9 cellular contexts compared by ENCODE assay signal in the genomic region with DNA sequence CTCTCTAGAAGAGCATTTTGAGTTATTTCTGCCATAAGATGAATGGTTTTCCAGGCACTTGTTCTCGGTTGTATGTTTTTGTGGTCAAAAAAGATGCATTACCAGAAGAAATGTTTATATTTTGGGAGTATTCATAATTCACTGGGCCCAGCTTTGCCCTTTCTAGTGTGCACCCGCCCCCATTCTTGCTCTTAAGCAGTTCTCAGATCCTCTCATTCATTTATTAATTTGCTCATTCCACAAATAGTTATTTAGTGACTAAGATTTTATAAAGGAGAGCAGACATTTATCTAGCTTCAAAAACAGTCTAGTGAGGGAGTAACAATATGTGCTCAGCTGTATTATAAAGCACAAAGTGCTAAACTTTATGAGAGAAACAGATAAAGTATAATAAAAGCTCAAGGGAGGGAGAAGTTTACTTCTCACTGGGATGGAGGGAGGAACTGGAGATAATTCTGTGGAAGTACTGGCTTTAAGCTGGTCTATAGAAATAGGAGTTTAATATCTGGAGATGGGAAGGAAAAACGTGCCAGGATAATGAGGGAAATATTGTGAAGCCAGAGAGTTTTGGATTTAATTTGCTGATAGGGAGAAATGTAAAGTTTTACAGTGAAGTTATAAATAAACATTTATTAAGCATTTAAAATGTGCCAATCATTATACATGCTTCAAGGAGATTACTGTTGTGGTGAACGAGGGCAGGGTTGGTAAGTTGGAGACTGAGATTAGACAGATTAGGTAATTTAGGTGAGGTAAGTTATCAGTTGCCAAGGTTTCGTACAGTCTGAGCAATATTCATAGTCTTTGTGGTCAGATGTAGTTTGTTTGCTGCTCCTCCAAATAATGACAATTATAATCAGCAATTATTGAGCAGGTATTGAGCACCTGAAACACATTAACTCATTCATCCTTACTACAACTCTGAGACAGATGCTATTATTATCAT. TPM values are rescaled to one million over a fixed set of nuclear protein-coding genes. Genes with fewer than 3 reads are reported as not detected.
A peak's percentile ranks its signal among the peaks of the same experiment; 100 is the strongest.
DNase-seq lines count a peak whose midpoint lies in the region; ATAC-seq and TF ChIP-seq lines count a peak whose summit lies in the region.
"Had no signal": no experiment of that assay in that cellular context is flagged by ENCODE, and none has a peak within 500 bp of the region (broad histone marks: within the 10 kb centered on the region; RNA-seq: fewer than 3 reads in every experiment).

No MANE protein-coding gene starts in this region.

- H3K9me2 ChIP-seq in SK-N-SH: no peaks in the 10 kb centered on the region

- H3K4me1 Mint-ChIP-seq in endothelial cell (ENCODE audit: unreplicated experiment): peaks cover 41% of the 10 kb centered on the region

- H3K36me3 Mint-ChIP-seq in endothelial cell (ENCODE audit: low read depth, unreplicated experiment): peaks cover 5% of the 10 kb centered on the region

- 33% methylated on average over 5 of the region's 5 CpGs for WGBS in SK-N-SH (ENCODE audit: low lambda C conversion rate)

- TF ChIP-seq CTCF in SK-N-SH (IDR thresholded peaks at IDR 0.05): no peak
- TF ChIP-seq CTCF in endothelial cell (IDR thresholded peaks at IDR 0.05; ENCODE audit: unreplicated experiment): no peak
- no peak for TF ChIP-seq CTCF in gastrocnemius medialis (IDR thresholded peaks at IDR 0.05 in 4 of 5, conservative IDR thresholded peaks at IDR 0.05 in 1 of 5)

- H3K9me3 ChIP-seq in SK-N-SH (no peaks in the 10 kb centered on the region), gastrocnemius medialis (no peaks in the 10 kb centered on the region)

- DNase-seq in GM03348 (ENCODE audit: low spot score) (peak; percentile 40), SK-N-SH (no peak), endothelial cell (ENCODE audit: low spot score) (no peak), gastrocnemius medialis (no peak), amygdala (lab: John Stamatoyannopoulos, UW) (no peak), NCI-H1092 treated with DMSO at 0.1 percent for 48 hours (lab: John Stamatoyannopoulos, UW) (no peak), hippocampal formation (lab: John Stamatoyannopoulos, UW) (no peak), DMS53 treated with DMSO at 0.1 percent for 48 hours (lab: John Stamatoyannopoulos, UW; ENCODE audit: unreplicated experiment) (no peak)
- DNase-seq: stimulated activated naive CD4-positive, alpha-beta T cell treated with Interleukin-2 at 50 U/mL for 16 hours had no signal

- CTCF ChIA-PET in SK-N-SH (lab: Yijun Ruan, JAX): interaction anchor here (0.6 to 10.2 kb wide), 5 partner anchors 9 to 343 kb away, joined by 3 to 188 read pairs (median 100); a partner anchor contains a TSS

- no peaks in the 10 kb centered on the region for H3K36me3 ChIP-seq in SK-N-SH (replicated peaks in 1 of 2; ENCODE audit: control insufficient read depth in 1 of 2, insufficient read depth in 2 of 2, low read length in 1 of 2)
- H3K36me3 ChIP-seq in gastrocnemius medialis: no peaks in the 10 kb centered on the region

- peak overlapping the region; percentile 81 for H3K27ac Mint-ChIP-seq in endothelial cell (ENCODE audit: unreplicated experiment)

- no peaks in the 10 kb centered on the region for H3K9me3 Mint-ChIP-seq in endothelial cell (ENCODE audit: unreplicated experiment)

- H3K4me3 ChIP-seq in SK-N-SH (ENCODE audit: low read depth in 2 of 2, low read length in 1 of 2) (no peak overlapping the region), gastrocnemius medialis (no peak overlapping the region)

- H3K27me3 Mint-ChIP-seq in endothelial cell (ENCODE audit: unreplicated experiment): peaks cover 2% of the 10 kb centered on the region

- no peak for TF ChIP-seq POLR2A in gastrocnemius medialis (IDR thresholded peaks at IDR 0.05)

- H3K27me3 ChIP-seq in SK-N-SH (ENCODE audit: insufficient read depth) (no peaks in the 10 kb centered on the region), gastrocnemius medialis (no peaks in the 10 kb centered on the region)

- peaks cover 64% of the 10 kb centered on the region for H3F3A ChIP-seq in SK-N-SH (replicated peaks; ENCODE audit: insufficient read depth)

- ATAC-seq in gastrocnemius medialis: no peak

- peak overlapping the region; percentile 75 to 99 for H3K27ac ChIP-seq in SK-N-SH (ENCODE audit: low read depth in 2 of 2, low read length in 1 of 2)
- H3K27ac ChIP-seq in gastrocnemius medialis: peak overlapping the region; percentile 3 to 20 (median 12)

- in situ Hi-C loops in gastrocnemius medialis (cut with MboI; ENCODE audit: low sequenced_read_pairs in 4 of 4): loop anchor here in 1 of 4 donors (10.0 kb wide), 1 partner anchor 59 kb away; no protein-coding TSS in a partner anchor

- peak in 1 of 2 experiments; percentile 19; a peak in 1 of 4 replicates for TF ChIP-seq EP300 in SK-N-SH (IDR thresholded peaks at IDR 0.05; ENCODE audit: borderline replicate concordance in 1 of 2, low read depth in 1 of 2, low read length in 1 of 2)

- H3K4me1 ChIP-seq in SK-N-SH (ENCODE audit: control insufficient read depth in 1 of 2, insufficient read depth in 2 of 2, low read depth in 1 of 2, low read length in 1 of 2): peaks cover 10 to 58% of the 10 kb centered on the region in 2 experiments; a peak in 3 of 4 replicates
- H3K4me1 ChIP-seq in gastrocnemius medialis: peaks cover 26 to 38% of the 10 kb centered on the region in 2 donors

- peak overlapping the region; percentile 0; the same call in 1 of the 2 replicates for H2AFZ ChIP-seq in SK-N-SH (ENCODE audit: low read depth)

- TF ChIP-seq RAD21 in SK-N-SH (IDR thresholded peaks at IDR 0.05; ENCODE audit: low read length): no peak

- POLR2A ChIA-PET in SK-N-SH (lab: Yijun Ruan, JAX): no interaction called here

- H3K79me2 ChIP-seq in SK-N-SH (ENCODE audit: insufficient read depth): peaks cover 86% of the 10 kb centered on the region

- H4K20me1 ChIP-seq in SK-N-SH (ENCODE audit: insufficient read depth): no peaks in the 10 kb centered on the region

- H3K9ac ChIP-seq in SK-N-SH: peak overlapping the region; percentile 65

- H3K4me2 ChIP-seq in SK-N-SH: peak overlapping the region; percentile 70

- no peak overlapping the region for H3K4me3 Mint-ChIP-seq in endothelial cell (ENCODE audit: unreplicated experiment)

- intact Hi-C loops in gastrocnemius medialis (cut with DNase I; ENCODE audit: low total_unique reads): no loop called here

TF ChIP-seq in SK-N-SH, 30 proteins besides CTCF, POLR2A, EP300 and RAD21:
- TF ChIP-seq FOSL2 (IDR thresholded peaks at IDR 0.05; ENCODE audit: borderline replicate concordance, low read depth) (peak; percentile 40; the same call in 1 of the 2 replicates), TEAD4 (IDR thresholded peaks at IDR 0.05; ENCODE audit: borderline replicate concordance, insufficient read depth) (peak; percentile 43; the same call in 1 of the 2 replicates), SIN3A (IDR thresholded peaks at IDR 0.05; ENCODE audit: borderline replicate concordance, low read depth, low read length) (no peak), TCF12 (IDR thresholded peaks at IDR 0.05) (peak; percentile 52), JUND (IDR thresholded peaks at IDR 0.05) (peak; percentile 54), RXRA (IDR thresholded peaks at IDR 0.05; ENCODE audit: borderline replicate concordance, low read depth) (0 out of 2 replicates have a peak, but pooled peaks have one; percentile 16), SMC3 (IDR thresholded peaks at IDR 0.05; ENCODE audit: low read depth, low read length) (no peak)
- TF ChIP-seq, protein P1, sequence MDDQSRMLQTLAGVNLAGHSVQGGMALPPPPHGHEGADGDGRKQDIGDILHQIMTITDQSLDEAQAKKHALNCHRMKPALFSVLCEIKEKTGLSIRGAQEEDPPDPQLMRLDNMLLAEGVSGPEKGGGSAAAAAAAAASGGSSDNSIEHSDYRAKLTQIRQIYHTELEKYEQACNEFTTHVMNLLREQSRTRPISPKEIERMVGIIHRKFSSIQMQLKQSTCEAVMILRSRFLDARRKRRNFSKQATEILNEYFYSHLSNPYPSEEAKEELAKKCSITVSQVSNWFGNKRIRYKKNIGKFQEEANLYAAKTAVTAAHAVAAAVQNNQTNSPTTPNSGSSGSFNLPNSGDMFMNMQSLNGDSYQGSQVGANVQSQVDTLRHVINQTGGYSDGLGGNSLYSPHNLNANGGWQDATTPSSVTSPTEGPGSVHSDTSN (IDR thresholded peaks at IDR 0.05): peak; percentile 38; the same call in 1 of the 2 replicates

RNA-seq across cellular contexts. Expression of a gene that starts 9.1 kb away (rescaled TPM):
- polyA plus RNA-seq in SK-N-SH (2012; rRNA removed): 37.6 and 45.9 TPM in 2 replicates
- polyA plus RNA-seq in SK-N-SH (2012; cell fraction: cytosol; rRNA removed): 34.1 and 37.3 TPM in 2 replicates
- 141 and 172 TPM in 2 replicates for polyA plus RNA-seq in SK-N-SH (2012; cell fraction: nucleus; rRNA removed)
- total RNA-seq in endothelial cell (ENCODE audit: unreplicated experiment) (511 TPM), gastrocnemius medialis (100 to 1,000 TPM in 2 of 4 donors, 10 to 100 TPM in 2; 78.7 to 139 (median 113) TPM)
